In the genomic region with DNA sequence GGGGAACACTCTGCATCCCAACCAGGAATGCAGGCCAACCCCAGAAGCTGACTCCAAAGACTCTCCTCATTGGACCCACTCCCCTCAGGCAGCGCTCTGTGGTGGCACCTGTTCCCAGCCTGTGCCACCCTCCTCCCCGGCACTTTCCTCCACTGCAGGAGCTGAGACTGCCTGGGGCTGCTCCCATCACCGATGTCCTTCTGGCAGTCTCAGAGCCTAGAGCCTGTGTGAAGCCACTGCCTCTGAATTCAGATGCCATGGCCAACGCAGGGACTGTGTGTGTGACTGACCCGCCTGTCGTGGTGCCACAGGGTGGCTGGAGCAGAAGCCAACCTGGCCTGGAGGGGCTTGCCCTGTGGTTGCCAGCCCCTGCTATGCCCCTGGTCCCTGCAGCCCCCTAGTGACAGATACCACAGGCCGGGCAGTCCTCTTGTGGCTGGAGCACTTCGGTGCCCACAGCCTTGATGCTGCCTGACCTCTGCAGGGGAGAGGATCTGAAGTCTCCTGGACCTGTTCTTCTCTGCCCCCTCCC, we compare ENCODE assay signal across 23 cellular contexts. TPM values are rescaled to one million over a fixed set of nuclear protein-coding genes. Genes with fewer than 3 reads are reported as not detected.
DNase-seq lines count a peak whose midpoint lies in the region; ATAC-seq and TF ChIP-seq lines count a peak whose summit lies in the region.
"Had no signal": no experiment of that assay in that cellular context is flagged by ENCODE, and none has a peak within 500 bp of the region (broad histone marks: within the 10 kb centered on the region; RNA-seq: fewer than 3 reads in every experiment).

No MANE protein-coding gene starts in this region.

- TF ChIP-seq CTCF in chondrocyte (IDR thresholded peaks at IDR 0.05): no peak
- TF ChIP-seq CTCF in lower lobe of right lung (IDR thresholded peaks at IDR 0.05): no peak

- no peaks in the 10 kb centered on the region for H3K27me3 ChIP-seq in lower lobe of right lung (ENCODE audit: low read depth)
- no peaks in the 10 kb centered on the region for H3K27me3 ChIP-seq in aorta (ENCODE audit: control insufficient read depth in 1 of 2, insufficient read depth in 2 of 2, low read length in 1 of 2)
- H3K27me3 ChIP-seq: Peyer's patch had no signal

- ATAC-seq in Right ventricle myocardium inferior (no peak), Right ventricle myocardium superior (ENCODE audit: poor library complexity) (no peak), lower lobe of right lung (no peak), aorta (ENCODE audit: low FRiP score) (no peak), GM21825 (IDR thresholded peaks at IDR 0.05; ENCODE audit: unreplicated experiment) (no peak)
- ATAC-seq: A549 had no signal

- H3K9me3 ChIP-seq in lower lobe of right lung (no peaks in the 10 kb centered on the region), aorta (ENCODE audit: control insufficient read depth, low read length) (no peaks in the 10 kb centered on the region)
- H3K9me3 ChIP-seq: A549, Peyer's patch had no signal

- H3K4me1 ChIP-seq in lower lobe of right lung: peaks cover 9% of the 10 kb centered on the region
- H3K4me1 ChIP-seq in aorta (ENCODE audit: control insufficient read depth in 1 of 2, insufficient read depth in 2 of 2, low read length in 2 of 2): no peaks in the 10 kb centered on the region

- peaks cover 6% of the 10 kb centered on the region for H3K36me3 Mint-ChIP-seq in chondrocyte (ENCODE audit: low read depth)

- H3K4me1 Mint-ChIP-seq in chondrocyte (ENCODE audit: low read depth): peaks cover 19% of the 10 kb centered on the region
- H3K4me1 Mint-ChIP-seq: CD4-positive, alpha-beta memory T cell had no signal

- H3K36me3 ChIP-seq in lower lobe of right lung (no peaks in the 10 kb centered on the region), aorta (ENCODE audit: control insufficient read depth in 1 of 2, insufficient read depth in 2 of 2, low read length in 1 of 2) (peaks cover 0 to 3% of the 10 kb centered on the region in 2 donors)
- H3K36me3 ChIP-seq: Peyer's patch had no signal

- no peaks in the 10 kb centered on the region for H3K27me3 Mint-ChIP-seq in chondrocyte (ENCODE audit: low read depth)
- H3K27me3 Mint-ChIP-seq: CD4-positive, alpha-beta memory T cell had no signal

- no peak overlapping the region for H3K27ac Mint-ChIP-seq in chondrocyte (ENCODE audit: unreplicated experiment)

- DNase-seq in Right ventricle myocardium inferior (ENCODE audit: missing footprints): peak; percentile 44
- no peak for DNase-seq in Right ventricle myocardium superior
- peak; percentile 79 for DNase-seq in chondrocyte (ENCODE audit: low spot score)
- DNase-seq in lower lobe of right lung: peak; percentile 27
- DNase-seq in aorta: peak; percentile 35 to 63
- DNase-seq in EL: no peak
- DNase-seq: CD4-positive, alpha-beta memory T cell; DMS153; GF-D8; GM23248; HCEC 1CT; KG1; MV-4-11; NCI-H1694 treated with DMSO at 0.1 percent for 48 hours; NCI-H2107; NCI-H510A; NCI-H748 treated with DMSO at 0.1 percent for 48 hours; NK-92 treated with Interleukin-12 subunit alpha and Interleukin-12 subunit beta, amount 100 ng/mL, for 24 hours; SHP77 had no signal

- no peak overlapping the region for H3K27ac ChIP-seq in lower lobe of right lung
- no peak overlapping the region for H3K27ac ChIP-seq in aorta (ENCODE audit: low read depth in 1 of 2, low read length in 2 of 2)
- H3K27ac ChIP-seq: A549, GM23248, Peyer's patch had no signal

- no peak overlapping the region for H3K4me3 Mint-ChIP-seq in chondrocyte (ENCODE audit: unreplicated experiment)
- H3K4me3 Mint-ChIP-seq: CD4-positive, alpha-beta memory T cell had no signal

- intact Hi-C loops in Right ventricle myocardium inferior (cut with DNase I) (no loop called here), Right ventricle myocardium superior (cut with DNase I) (no loop called here), lower lobe of right lung (cut with DNase I) (no loop called here), aorta (cut with DNase I) (no loop called here)

- H3K9me3 Mint-ChIP-seq in chondrocyte (ENCODE audit: low read depth): no peaks in the 10 kb centered on the region
- H3K9me3 Mint-ChIP-seq: CD4-positive, alpha-beta memory T cell had no signal

- H3K4me3 ChIP-seq in lower lobe of right lung (no peak overlapping the region), aorta (ENCODE audit: low read length in 2 of 2) (no peak overlapping the region)
- H3K4me3 ChIP-seq: A549, GM23248, Peyer's patch had no signal

- WGBS in aorta, 2 donors: 93 to 94% methylated on average over 8 of the region's 8 CpGs

RNA-seq across cellular contexts. Expression of a gene that starts 43.2 kb away (rescaled TPM):
- total RNA-seq in Right ventricle myocardium inferior: 3.6 TPM
- total RNA-seq in Right ventricle myocardium superior: 3.2 TPM
- total RNA-seq in chondrocyte: 0.28 to 20.8 TPM in 2 of 3 replicates, not detected in the other
- 13.5 TPM for total RNA-seq in lower lobe of right lung
- total RNA-seq in aorta: 1 to 10 TPM; 2.3 to 5.6 TPM
- polyA plus RNA-seq in aorta: 1 to 10 TPM; 1.1 to 7.8 TPM
- total RNA-seq: CD4-positive, alpha-beta memory T cell had no signal
- polyA plus RNA-seq: BJ; CD4-positive, alpha-beta memory T cell had no signal

RNA-seq across cellular contexts. Expression of a gene that starts 50.9 kb away (rescaled TPM):
- total RNA-seq in Right ventricle myocardium inferior (1.9 TPM), Right ventricle myocardium superior (2.5 TPM), chondrocyte (4.9 to 5.3 TPM (median 5.0 TPM) in 3 replicates), lower lobe of right lung (6.0 TPM), aorta (1 to 10 TPM; 4.7 to 5.0 TPM)
- 10 to 100 TPM in 1 of 2 donors, 1 to 10 TPM in 1; 4.3 to 12.6 TPM for polyA plus RNA-seq in aorta

RNA-seq across cellular contexts. Expression of a gene that starts 50.9 kb away (rescaled TPM):
- total RNA-seq in Right ventricle myocardium inferior (8.5 TPM), Right ventricle myocardium superior (6.2 TPM), chondrocyte (15.6 to 24.5 TPM (median 18.2 TPM) in 3 replicates), lower lobe of right lung (24.3 TPM), aorta (10 to 100 TPM in 1 of 2 donors, 1 to 10 TPM in 1; 7.7 to 16.6 TPM)
- 1 to 10 TPM; 5.5 to 8.0 TPM for polyA plus RNA-seq in aorta

Comparison
In these comparisons a context has a peak if more than half of its experiments do, and no peak if none do; other contexts are left out.
1. DNase-seq: peak in Right ventricle myocardium inferior (single experiment), chondrocyte (single experiment), lower lobe of right lung (single experiment) and aorta (2 of 2); none in Right ventricle myocardium superior (single experiment) and EL (single experiment).